In the genomic region with DNA sequence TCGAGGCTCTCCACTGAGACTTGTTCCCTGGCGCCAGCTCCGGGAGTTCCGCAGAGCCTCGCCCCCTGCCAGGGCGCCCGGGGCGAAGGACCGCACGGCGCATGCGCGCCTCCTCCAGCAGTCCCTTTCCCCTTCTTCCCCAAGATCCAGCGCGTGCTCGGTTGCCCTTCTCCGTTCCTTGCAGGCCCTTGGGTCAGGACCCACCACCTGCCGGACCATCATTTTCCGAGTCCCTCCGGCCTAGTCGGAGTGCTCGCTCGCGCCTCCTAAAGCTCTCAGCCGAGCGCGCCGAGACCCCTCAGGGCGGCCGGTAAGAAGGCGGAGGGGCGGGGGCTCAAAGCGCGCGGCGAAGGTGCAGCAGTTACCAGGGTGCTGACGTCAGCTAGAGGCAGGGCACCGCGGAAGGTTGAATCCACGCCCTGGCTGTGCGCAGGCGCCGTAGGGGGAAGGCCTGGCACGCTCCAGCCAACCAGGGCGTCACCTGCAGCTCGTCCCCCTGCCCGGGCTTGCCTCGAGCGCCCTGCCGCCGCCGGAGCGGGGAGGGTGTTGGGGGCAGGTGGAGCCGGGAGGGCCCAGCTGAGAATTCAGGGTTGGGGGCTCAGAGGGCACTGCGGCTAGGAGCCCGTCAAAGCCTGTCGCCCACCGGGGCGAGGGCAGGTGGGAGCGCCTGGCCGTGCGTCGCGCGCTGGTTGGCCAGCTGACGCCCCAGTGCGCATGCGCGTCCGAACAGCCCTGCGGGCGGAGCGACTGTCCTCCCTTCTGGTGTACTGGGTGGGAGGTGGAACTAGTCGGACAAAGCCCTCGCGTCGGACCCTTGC, we compare ENCODE assay signal across 1 cellular context.
TF ChIP-seq lines count a peak whose summit lies in the region.

Gene TCAIM, plus strand, starts transcription at position 757 of the 818 bp plus-strand sequence. CDS start 16,017 bp downstream, outside the sequence.

TF ChIP-seq in HEK293, 187 proteins besides CTCF, POLR2A, EP300 and RAD21 (continued from another document and continues in another):
- TF ChIP-seq, protein P1, sequence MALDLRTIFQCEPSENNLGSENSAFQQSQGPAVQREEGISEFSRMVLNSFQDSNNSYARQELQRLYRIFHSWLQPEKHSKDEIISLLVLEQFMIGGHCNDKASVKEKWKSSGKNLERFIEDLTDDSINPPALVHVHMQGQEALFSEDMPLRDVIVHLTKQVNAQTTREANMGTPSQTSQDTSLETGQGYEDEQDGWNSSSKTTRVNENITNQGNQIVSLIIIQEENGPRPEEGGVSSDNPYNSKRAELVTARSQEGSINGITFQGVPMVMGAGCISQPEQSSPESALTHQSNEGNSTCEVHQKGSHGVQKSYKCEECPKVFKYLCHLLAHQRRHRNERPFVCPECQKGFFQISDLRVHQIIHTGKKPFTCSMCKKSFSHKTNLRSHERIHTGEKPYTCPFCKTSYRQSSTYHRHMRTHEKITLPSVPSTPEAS (tag by site-specific recombination; IDR thresholded peaks at IDR 0.05) = no peak
- TF ChIP-seq ZBTB20 (tag by site-specific recombination; IDR thresholded peaks at IDR 0.05) = peak; percentile 71; the same call in 1 of the 2 replicates
- TF ChIP-seq ZBTB10 (tag by site-specific recombination; IDR thresholded peaks at IDR 0.05) = no peak
- peak; percentile 88 for TF ChIP-seq ZXDB (tag by site-specific recombination; IDR thresholded peaks at IDR 0.05)
- no peak for TF ChIP-seq ZNF529 (tag by site-specific recombination; IDR thresholded peaks at IDR 0.05; ENCODE audit: insufficient replicate concordance)
- peak; percentile 81 for TF ChIP-seq ZNF2 (tag by site-specific recombination; IDR thresholded peaks at IDR 0.05)
- no peak for TF ChIP-seq ZNF311 (tag by site-specific recombination; IDR thresholded peaks at IDR 0.05; ENCODE audit: borderline replicate concordance)
- TF ChIP-seq ZNF843 (tag by site-specific recombination; IDR thresholded peaks at IDR 0.05) = peak; percentile 60; the same call in 1 of the 2 replicates
- TF ChIP-seq ZFP3 (tag by site-specific recombination; IDR thresholded peaks at IDR 0.05; ENCODE audit: low read depth) = no peak
- TF ChIP-seq, protein P2, sequence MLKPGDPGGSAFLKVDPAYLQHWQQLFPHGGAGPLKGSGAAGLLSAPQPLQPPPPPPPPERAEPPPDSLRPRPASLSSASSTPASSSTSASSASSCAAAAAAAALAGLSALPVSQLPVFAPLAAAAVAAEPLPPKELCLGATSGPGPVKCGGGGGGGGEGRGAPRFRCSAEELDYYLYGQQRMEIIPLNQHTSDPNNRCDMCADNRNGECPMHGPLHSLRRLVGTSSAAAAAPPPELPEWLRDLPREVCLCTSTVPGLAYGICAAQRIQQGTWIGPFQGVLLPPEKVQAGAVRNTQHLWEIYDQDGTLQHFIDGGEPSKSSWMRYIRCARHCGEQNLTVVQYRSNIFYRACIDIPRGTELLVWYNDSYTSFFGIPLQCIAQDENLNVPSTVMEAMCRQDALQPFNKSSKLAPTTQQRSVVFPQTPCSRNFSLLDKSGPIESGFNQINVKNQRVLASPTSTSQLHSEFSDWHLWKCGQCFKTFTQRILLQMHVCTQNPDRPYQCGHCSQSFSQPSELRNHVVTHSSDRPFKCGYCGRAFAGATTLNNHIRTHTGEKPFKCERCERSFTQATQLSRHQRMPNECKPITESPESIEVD (tag by site-specific recombination; IDR thresholded peaks at IDR 0.05) = no peak
- TF ChIP-seq ZNF514 (tag by site-specific recombination; IDR thresholded peaks at IDR 0.05) = no peak
- TF ChIP-seq ZSCAN23 (tag by site-specific recombination; IDR thresholded peaks at IDR 0.05) = no peak
- TF ChIP-seq ZNF629 (tag by site-specific recombination; IDR thresholded peaks at IDR 0.05) = peak; percentile 85
- TF ChIP-seq, protein P3, sequence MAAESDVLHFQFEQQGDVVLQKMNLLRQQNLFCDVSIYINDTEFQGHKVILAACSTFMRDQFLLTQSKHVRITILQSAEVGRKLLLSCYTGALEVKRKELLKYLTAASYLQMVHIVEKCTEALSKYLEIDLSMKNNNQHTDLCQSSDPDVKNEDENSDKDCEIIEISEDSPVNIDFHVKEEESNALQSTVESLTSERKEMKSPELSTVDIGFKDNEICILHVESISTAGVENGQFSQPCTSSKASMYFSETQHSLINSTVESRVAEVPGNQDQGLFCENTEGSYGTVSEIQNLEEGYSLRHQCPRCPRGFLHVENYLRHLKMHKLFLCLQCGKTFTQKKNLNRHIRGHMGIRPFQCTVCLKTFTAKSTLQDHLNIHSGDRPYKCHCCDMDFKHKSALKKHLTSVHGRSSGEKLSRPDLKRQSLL (tag by site-specific recombination; IDR thresholded peaks at IDR 0.05) = no peak
- TF ChIP-seq ZSCAN30 (tag by site-specific recombination; IDR thresholded peaks at IDR 0.05) = peak; percentile 77
- TF ChIP-seq ZNF701 (tag by site-specific recombination; IDR thresholded peaks at IDR 0.05) = no peak
- no peak for TF ChIP-seq REPIN1 (tag by site-specific recombination; IDR thresholded peaks at IDR 0.05; ENCODE audit: low read depth)
- peak; percentile 86 for TF ChIP-seq GLIS2 (tag by site-specific recombination; IDR thresholded peaks at IDR 0.05)
- TF ChIP-seq ATF2 (tag by site-specific recombination; IDR thresholded peaks at IDR 0.05; ENCODE audit: low read depth) = peak; percentile 90
- no peak for TF ChIP-seq ZNF830 (tag by site-specific recombination; IDR thresholded peaks at IDR 0.05; ENCODE audit: low read depth)
- TF ChIP-seq ZNF366 (tag by site-specific recombination; conservative IDR thresholded peaks at IDR 0.05) = peak; percentile 85
- no peak for TF ChIP-seq ZNF555 (tag by site-specific recombination; conservative IDR thresholded peaks at IDR 0.05)
- TF ChIP-seq ZNF521 (tag by site-specific recombination; IDR thresholded peaks at IDR 0.05) = no peak
- peak; percentile 56; the same call in 1 of the 2 replicates for TF ChIP-seq ZNF76 (tag by site-specific recombination; IDR thresholded peaks at IDR 0.05; ENCODE audit: borderline replicate concordance, low read depth)
- TF ChIP-seq ZNF623 (tag by site-specific recombination; IDR thresholded peaks at IDR 0.05) = no peak
- TF ChIP-seq MZF1 (tag by site-specific recombination; IDR thresholded peaks at IDR 0.05; ENCODE audit: borderline replicate concordance) = no peak
- peak; percentile 65; the same call in 1 of the 2 replicates for TF ChIP-seq ZFP37 (tag by site-specific recombination; IDR thresholded peaks at IDR 0.05)
- peak; percentile 51; the same call in 1 of the 2 replicates for TF ChIP-seq IKZF3 (tag by site-specific recombination; IDR thresholded peaks at IDR 0.05)
- no peak for TF ChIP-seq ZNF626 (tag by site-specific recombination; IDR thresholded peaks at IDR 0.05)
- TF ChIP-seq ZNF580 (tag by site-specific recombination; IDR thresholded peaks at IDR 0.05) = no peak
- no peak for TF ChIP-seq ZBTB1 (tag by site-specific recombination; IDR thresholded peaks at IDR 0.05)
- TF ChIP-seq ZSCAN16 (tag by site-specific recombination; IDR thresholded peaks at IDR 0.05) = no peak
- no peak for TF ChIP-seq ZNF248 (tag by site-specific recombination; IDR thresholded peaks at IDR 0.05)
- no peak for TF ChIP-seq ZNF585B (tag by site-specific recombination; IDR thresholded peaks at IDR 0.05)
- no peak for TF ChIP-seq ZNF426 (tag by site-specific recombination; IDR thresholded peaks at IDR 0.05)
- TF ChIP-seq ZNF664 (tag by site-specific recombination; IDR thresholded peaks at IDR 0.05) = no peak
- no peak for TF ChIP-seq OVOL3 (tag by site-specific recombination; IDR thresholded peaks at IDR 0.05)
- peak; percentile 80; the same call in 1 of the 2 replicates for TF ChIP-seq TRIM28 (IDR thresholded peaks at IDR 0.05; ENCODE audit: borderline replicate concordance, low read length)
- TF ChIP-seq ZNF138 (tag by site-specific recombination; IDR thresholded peaks at IDR 0.05; ENCODE audit: borderline replicate concordance) = no peak
- peak; percentile 54; the same call in 1 of the 2 replicates for TF ChIP-seq KLF7 (tag by site-specific recombination; IDR thresholded peaks at IDR 0.05; ENCODE audit: borderline replicate concordance)
- TF ChIP-seq ZNF16 (tag by site-specific recombination; IDR thresholded peaks at IDR 0.05; ENCODE audit: low read depth) = no peak
- no peak for TF ChIP-seq BCL6B (tag by site-specific recombination; IDR thresholded peaks at IDR 0.05)
- no peak for TF ChIP-seq ZNF544 (tag by site-specific recombination; IDR thresholded peaks at IDR 0.05)
- no peak for TF ChIP-seq ZSCAN5A (tag by site-specific recombination; IDR thresholded peaks at IDR 0.05)
- peak; percentile 53; the same call in 1 of the 2 replicates for TF ChIP-seq ZBTB21 (tag by site-specific recombination; IDR thresholded peaks at IDR 0.05)
- TF ChIP-seq INSM2 (tag by site-specific recombination; IDR thresholded peaks at IDR 0.05) = no peak
- TF ChIP-seq ZEB2 (tag by site-specific recombination; IDR thresholded peaks at IDR 0.05) = peak; percentile 86
- TF ChIP-seq, protein P4, sequence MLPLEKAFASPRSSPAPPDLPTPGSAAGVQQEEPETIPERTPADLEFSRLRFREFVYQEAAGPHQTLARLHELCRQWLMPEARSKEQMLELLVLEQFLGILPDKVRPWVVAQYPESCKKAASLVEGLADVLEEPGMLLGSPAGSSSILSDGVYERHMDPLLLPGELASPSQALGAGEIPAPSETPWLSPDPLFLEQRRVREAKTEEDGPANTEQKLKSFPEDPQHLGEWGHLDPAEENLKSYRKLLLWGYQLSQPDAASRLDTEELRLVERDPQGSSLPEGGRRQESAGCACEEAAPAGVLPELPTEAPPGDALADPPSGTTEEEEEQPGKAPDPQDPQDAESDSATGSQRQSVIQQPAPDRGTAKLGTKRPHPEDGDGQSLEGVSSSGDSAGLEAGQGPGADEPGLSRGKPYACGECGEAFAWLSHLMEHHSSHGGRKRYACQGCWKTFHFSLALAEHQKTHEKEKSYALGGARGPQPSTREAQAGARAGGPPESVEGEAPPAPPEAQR (tag by site-specific recombination; IDR thresholded peaks at IDR 0.05) = no peak
- no peak for TF ChIP-seq MYNN (tag by site-specific recombination; IDR thresholded peaks at IDR 0.05; ENCODE audit: borderline replicate concordance)
- TF ChIP-seq ZBTB48 (tag by site-specific recombination; IDR thresholded peaks at IDR 0.05) = peak; percentile 55; the same call in 1 of the 2 replicates
- 0 out of 2 replicates have a peak, but pooled peaks have one; percentile 35 for TF ChIP-seq ZNF24 (tag by site-specific recombination; IDR thresholded peaks at IDR 0.05)
